ENCODE assay signal across 20 cellular contexts in genomic region chr6:150566486-150566885, GRCh38.
"Had no signal": no experiment of that assay in that cellular context is flagged by ENCODE, and none has a peak within 500 bp of the region (broad histone marks: within the 10 kb centered on the region; RNA-seq: fewer than 3 reads in every experiment).

No MANE protein-coding gene starts in this region.

- H3K4me3 Mint-ChIP-seq: activated CD4-positive, alpha-beta T cell treated with anti-CD3 and anti-CD28 coated beads, Interleukin-2, amount 10 ng/mL, durations not matched to agents 7 days and 5 days; activated CD8-positive, alpha-beta memory T cell treated with anti-CD3 and anti-CD28 coated beads, Interleukin-2, amount 10 ng/mL, durations not matched to agents 7 days and 5 days; activated CD8-positive, alpha-beta T cell treated with anti-CD3 and anti-CD28 coated beads for 36 hours; activated naive CD8-positive, alpha-beta T cell treated with anti-CD3 and anti-CD28 coated beads for 36 hours; immature natural killer cell; mesothelial cell of epicardium; natural killer cell had no signal

- H3K4me3 ChIP-seq: cardiac muscle cell, hepatocyte, left ventricle myocardium inferior, psoas muscle, thyroid gland had no signal

- ATAC-seq: activated CD8-positive, alpha-beta memory T cell treated with anti-CD3 and anti-CD28 coated beads, Interleukin-2, amount 10 ng/mL, durations not matched to agents 7 days and 5 days; activated CD8-positive, alpha-beta T cell treated with anti-CD3 and anti-CD28 coated beads for 36 hours; natural killer cell; psoas muscle; right cardiac atrium; stimulated activated naive CD8-positive, alpha-beta T cell treated with anti-CD3 and anti-CD28 coated beads, Interleukin-15, Interleukin-2, amounts not matched to agents 100 U/mL and 50 U/mL, for 24 hours had no signal

- H3K27me3 ChIP-seq: cardiac muscle cell, hepatocyte, thyroid gland had no signal

- H3K9me3 Mint-ChIP-seq: activated CD4-positive, alpha-beta T cell treated with anti-CD3 and anti-CD28 coated beads, Interleukin-2, amount 10 ng/mL, durations not matched to agents 7 days and 5 days; activated CD8-positive, alpha-beta T cell treated with anti-CD3 and anti-CD28 coated beads for 36 hours; activated naive CD8-positive, alpha-beta T cell treated with anti-CD3 and anti-CD28 coated beads for 36 hours; immature natural killer cell; mesothelial cell of epicardium; natural killer cell had no signal

- H3K27ac ChIP-seq: left ventricle myocardium inferior, psoas muscle, thyroid gland, WERI-Rb-1 had no signal

- H3K79me2 ChIP-seq: hepatocyte had no signal

- H3K4me1 ChIP-seq: psoas muscle, thyroid gland had no signal

- DNase-seq: activated CD4-positive, alpha-beta T cell treated with anti-CD3 and anti-CD28 coated beads, Interleukin-2, amount 10 ng/mL, durations not matched to agents 7 days and 5 days; activated CD4-positive, CD25-positive, alpha-beta regulatory T cell treated with anti-CD3 and anti-CD28 coated beads, Interleukin-2, amount 50 U/mL, for 72 hours; activated CD8-positive, alpha-beta memory T cell treated with anti-CD3 and anti-CD28 coated beads, Interleukin-2, amount 10 ng/mL, durations not matched to agents 7 days and 5 days; activated CD8-positive, alpha-beta T cell treated with anti-CD3 and anti-CD28 coated beads for 36 hours; activated naive CD8-positive, alpha-beta T cell treated with anti-CD3 and anti-CD28 coated beads for 36 hours; effector CD4-positive, alpha-beta T cell; glutamatergic neuron; immature natural killer cell; left ventricle myocardium inferior; natural killer cell; psoas muscle; right cardiac atrium; stimulated activated CD4-positive, alpha-beta T cell treated with anti-CD3 and anti-CD28 coated beads, Interleukin-12 subunit alpha, Interleukin-12 subunit beta, amount 100 ng/mL, for 4 hours; stimulated activated CD4-positive, alpha-beta T cell treated with anti-CD3 and anti-CD28 coated beads, Interleukin-4, amount 100 ng/mL, for 4 hours; stimulated activated naive CD8-positive, alpha-beta T cell treated with anti-CD3 and anti-CD28 coated beads, Interleukin-15, Interleukin-2, amounts not matched to agents 100 U/mL and 50 U/mL, for 24 hours; thyroid gland; WERI-Rb-1 had no signal

- H3K36me3 Mint-ChIP-seq: activated CD8-positive, alpha-beta memory T cell treated with anti-CD3 and anti-CD28 coated beads, Interleukin-2, amount 10 ng/mL, durations not matched to agents 7 days and 5 days; activated naive CD8-positive, alpha-beta T cell treated with anti-CD3 and anti-CD28 coated beads for 36 hours; immature natural killer cell; mesothelial cell of epicardium; natural killer cell had no signal

- H3K9me3 ChIP-seq: psoas muscle, thyroid gland had no signal

- H3K4me1 Mint-ChIP-seq: activated CD4-positive, alpha-beta T cell treated with anti-CD3 and anti-CD28 coated beads, Interleukin-2, amount 10 ng/mL, durations not matched to agents 7 days and 5 days; activated CD8-positive, alpha-beta memory T cell treated with anti-CD3 and anti-CD28 coated beads, Interleukin-2, amount 10 ng/mL, durations not matched to agents 7 days and 5 days; activated naive CD8-positive, alpha-beta T cell treated with anti-CD3 and anti-CD28 coated beads for 36 hours; immature natural killer cell; natural killer cell had no signal

- H3K27ac Mint-ChIP-seq: activated CD4-positive, alpha-beta T cell treated with anti-CD3 and anti-CD28 coated beads, Interleukin-2, amount 10 ng/mL, durations not matched to agents 7 days and 5 days; activated CD8-positive, alpha-beta memory T cell treated with anti-CD3 and anti-CD28 coated beads, Interleukin-2, amount 10 ng/mL, durations not matched to agents 7 days and 5 days; activated CD8-positive, alpha-beta T cell treated with anti-CD3 and anti-CD28 coated beads for 36 hours; activated naive CD8-positive, alpha-beta T cell treated with anti-CD3 and anti-CD28 coated beads for 36 hours; immature natural killer cell; mesothelial cell of epicardium; natural killer cell had no signal

- H3K36me3 ChIP-seq: cardiac muscle cell, left ventricle myocardium inferior, thyroid gland, WERI-Rb-1 had no signal

- H2AFZ ChIP-seq: hepatocyte had no signal
